ENCODE assay signal across 8 cellular contexts in the genomic region with DNA sequence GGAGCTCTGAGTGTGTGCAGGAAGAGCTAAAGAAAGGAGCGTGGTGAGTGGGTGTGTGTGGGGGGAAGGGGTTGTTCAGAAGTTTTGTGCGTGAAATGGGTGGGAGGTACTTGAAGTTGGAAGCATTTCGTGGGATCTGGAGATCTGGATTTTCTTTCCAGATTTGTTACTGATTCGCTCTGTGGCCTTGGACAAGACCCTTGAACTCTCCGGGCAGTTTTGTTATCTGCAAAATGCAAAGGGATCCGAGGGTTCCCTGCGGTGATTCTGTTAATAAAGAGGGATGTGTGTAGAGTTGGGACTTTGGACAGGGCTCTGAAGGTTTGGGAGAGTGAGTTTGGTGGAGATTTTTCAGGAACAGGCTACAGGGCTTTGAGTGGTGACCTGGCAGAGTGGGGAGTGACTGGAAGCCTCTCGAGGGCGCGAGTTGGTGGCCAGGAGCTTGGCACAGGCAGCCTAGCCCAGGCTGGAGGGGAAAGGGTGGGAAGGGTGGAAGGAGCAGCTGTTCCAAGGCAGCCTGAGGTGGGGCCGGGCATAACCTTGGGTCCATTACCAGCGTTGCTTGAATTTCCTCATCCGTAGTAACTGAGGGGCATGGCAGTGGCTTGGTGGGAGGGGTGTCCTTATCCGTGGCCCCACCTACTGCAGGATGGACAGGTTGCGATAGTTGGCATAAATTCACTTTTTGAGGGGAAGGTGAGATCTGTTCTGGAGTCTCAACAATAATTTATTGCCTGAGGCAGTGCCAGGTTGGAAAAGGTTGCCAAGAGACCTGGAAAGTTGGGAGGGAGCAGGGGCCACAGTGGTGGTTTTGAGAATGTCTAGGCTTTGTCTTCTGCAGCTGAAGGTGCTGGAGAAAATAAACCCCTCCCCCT. TPM values are rescaled to one million over a fixed set of nuclear protein-coding genes. Genes with fewer than 3 reads are reported as not detected.
DNase-seq lines count a peak whose midpoint lies in the region; ATAC-seq and TF ChIP-seq lines count a peak whose summit lies in the region.

No MANE protein-coding gene starts in this region.

- H3K36me3 ChIP-seq in OCI-LY1 (ENCODE audit: insufficient read depth, low read length) (peaks cover 10% of the 10 kb centered on the region; the same call in 1 of the 2 replicates), ectodermal cell (ENCODE audit: control insufficient read depth, insufficient read depth, low read length) (peaks cover 3% of the 10 kb centered on the region), mucosa of stomach (ENCODE audit: control insufficient read depth, insufficient read depth, low read length) (no peaks in the 10 kb centered on the region)

- no peaks in the 10 kb centered on the region for H4K20me1 ChIP-seq in OCI-LY1 (ENCODE audit: insufficient read depth, low read length)

- no peaks in the 10 kb centered on the region for H3F3A ChIP-seq in OCI-LY1 (ENCODE audit: insufficient read depth, low read length)

- DNase-seq in GM12865 (ENCODE audit: low read depth) (no peak), pons (ENCODE audit: low spot score) (no peak)
- DNase-seq in NK-92 treated with Interleukin-12 subunit alpha and Interleukin-12 subunit beta, amount 100 ng/mL, for 24 hours (lab: John Stamatoyannopoulos, UW): no peak
- DNase-seq in activated CD4-positive, alpha-beta T cell treated with anti-CD3 and anti-CD28 coated beads for 4 hours: no peak

- H2AFZ ChIP-seq in OCI-LY1 (ENCODE audit: low read length): no peak overlapping the region

- peak overlapping the region; percentile 97 for H3K4me2 ChIP-seq in OCI-LY1 (ENCODE audit: low read length)

- H3K27ac ChIP-seq in OCI-LY1 (ENCODE audit: low read depth, low read length, poor library complexity, severe bottlenecking) (no peak overlapping the region), ectodermal cell (ENCODE audit: insufficient read depth, low read depth, low read length, poor library complexity, severe bottlenecking) (no peak overlapping the region)

- peak overlapping the region; percentile 97 for H3K4me3 ChIP-seq in GM12865 (ENCODE audit: low read depth, low read length)
- H3K4me3 ChIP-seq in OCI-LY1 (ENCODE audit: low read depth, low read length, poor library complexity, severe bottlenecking): peak overlapping the region; percentile 97
- peak overlapping the region; percentile 83 for H3K4me3 ChIP-seq in ectodermal cell (ENCODE audit: insufficient read depth, low read depth, low read length)
- peak overlapping the region; percentile 62 for H3K4me3 ChIP-seq in mucosa of stomach (ENCODE audit: low read length)

- H3K9me2 ChIP-seq in OCI-LY1 (ENCODE audit: low read depth, low read length): no peaks in the 10 kb centered on the region

- WGBS in ectodermal cell, 2 experiments: 19 to 25% methylated on average over 15 of the region's 15 CpGs

- H3K79me2 ChIP-seq in OCI-LY1 (ENCODE audit: insufficient read depth, low read length): peaks cover 68% of the 10 kb centered on the region

- H3K4me1 ChIP-seq in OCI-LY1 (ENCODE audit: insufficient read depth, low read length, severe bottlenecking) (peaks cover 59% of the 10 kb centered on the region), ectodermal cell (ENCODE audit: control insufficient read depth, insufficient read depth, low read length) (peaks cover 23% of the 10 kb centered on the region), mucosa of stomach (ENCODE audit: control insufficient read depth, insufficient read depth, low read length) (peaks cover 64% of the 10 kb centered on the region)

- H3K9ac ChIP-seq in OCI-LY1 (ENCODE audit: low read length) (peak overlapping the region; percentile 96; the same call in 1 of the 2 replicates), mucosa of stomach (ENCODE audit: low read length) (peak overlapping the region; percentile 100)

- no peak for ATAC-seq in HG02610 (IDR thresholded peaks at IDR 0.05; ENCODE audit: unreplicated experiment)

- no peak for TF ChIP-seq CTCF in GM12865 (IDR thresholded peaks at IDR 0.05; ENCODE audit: insufficient read depth, low read depth, low read length, missing control alignments)
- TF ChIP-seq CTCF in OCI-LY1 (IDR thresholded peaks at IDR 0.05; ENCODE audit: low read length): no peak

- no peaks in the 10 kb centered on the region for H3K27me3 ChIP-seq in OCI-LY1 (ENCODE audit: insufficient read depth, low read length)
- no peaks in the 10 kb centered on the region for H3K27me3 ChIP-seq in ectodermal cell (ENCODE audit: control insufficient read depth, insufficient read depth, low read length, poor library complexity, severe bottlenecking)
- H3K27me3 ChIP-seq in mucosa of stomach (ENCODE audit: control insufficient read depth, insufficient read depth, low read length): no peaks in the 10 kb centered on the region

- H3K9me3 ChIP-seq in OCI-LY1 (ENCODE audit: low read length) (no peaks in the 10 kb centered on the region), ectodermal cell (ENCODE audit: control insufficient read depth, low read length) (no peaks in the 10 kb centered on the region), mucosa of stomach (ENCODE audit: control insufficient read depth, low read length) (no peaks in the 10 kb centered on the region)

RNA-seq across cellular contexts. Expression of a gene that starts 2.1 kb away (rescaled TPM):
- polyA plus RNA-seq in ectodermal cell (2013, experiment 1 of 4): 346 TPM
- polyA plus RNA-seq in ectodermal cell (2013, experiment 2 of 4): 360 TPM
- polyA plus RNA-seq in ectodermal cell (2013, experiment 3 of 4): 244 TPM
- polyA plus RNA-seq in ectodermal cell (2013, experiment 4 of 4): 264 TPM

RNA-seq across cellular contexts. Expression of a gene that starts 30.6 kb away (rescaled TPM):
- 290 TPM for polyA plus RNA-seq in ectodermal cell (2013, experiment 1 of 4)
- polyA plus RNA-seq in ectodermal cell (2013, experiment 2 of 4): 283 TPM
- 259 TPM for polyA plus RNA-seq in ectodermal cell (2013, experiment 3 of 4)
- polyA plus RNA-seq in ectodermal cell (2013, experiment 4 of 4): 285 TPM

RNA-seq across cellular contexts. Expression of a gene that starts 31.8 kb away (rescaled TPM):
- 8.0 TPM for polyA plus RNA-seq in ectodermal cell (2013, experiment 1 of 4)
- polyA plus RNA-seq in ectodermal cell (2013, experiment 2 of 4): 10.7 TPM
- polyA plus RNA-seq in ectodermal cell (2013, experiment 3 of 4): 8.0 TPM
- polyA plus RNA-seq in ectodermal cell (2013, experiment 4 of 4): 2.9 TPM
